In genomic region chrX:101051153-101051548, GRCh38 we compare ENCODE assay signal across 8 cellular contexts. TPM values are rescaled to one million over a fixed set of nuclear protein-coding genes. Genes with fewer than 3 reads are reported as not detected.
A peak's percentile ranks its signal among the peaks of the same experiment; 100 is the strongest.
DNase-seq lines count a peak whose midpoint lies in the region; ATAC-seq and TF ChIP-seq lines count a peak whose summit lies in the region.

No MANE protein-coding gene starts in this region.

- H3K36me3 Mint-ChIP-seq in activated naive CD4-positive, alpha-beta T cell treated with anti-CD3 and anti-CD28 coated beads for 36 hours (ENCODE audit: low read depth): peaks cover 11% of the 10 kb centered on the region
- no peaks in the 10 kb centered on the region for H3K36me3 Mint-ChIP-seq in endothelial cell (ENCODE audit: low read depth, unreplicated experiment)

- H2AK5ac ChIP-seq in trophoblast cell (ENCODE audit: low read length): no peak overlapping the region

- H3K27ac ChIP-seq in MM.1S (ENCODE audit: low read length) (peak overlapping the region; percentile 78; the same call in 1 of the 2 replicates), trophoblast cell (ENCODE audit: low read depth, low read length) (no peak overlapping the region)

- in situ Hi-C loops in ACHN (cut with HindIII; ENCODE audit: low pct_ligation_motif_present, low pct_unique_long_range_greater_than_20kb, low sequenced_read_pairs): no loop called here

- H3K4me3 ChIP-seq in MM.1S (ENCODE audit: low read length) (peak overlapping the region; percentile 83), trophoblast cell (ENCODE audit: low read depth, low read length) (peak overlapping the region; percentile 80)

- H3K36me3 ChIP-seq in MM.1S (replicated peaks; ENCODE audit: insufficient read depth, low read length) (no peaks in the 10 kb centered on the region), trophoblast cell (ENCODE audit: control insufficient read depth in 1 of 2, insufficient read depth in 2 of 2, low read length in 2 of 2) (no peaks in the 10 kb centered on the region)

- no peak overlapping the region for H2BK5ac ChIP-seq in trophoblast cell (ENCODE audit: low read depth, low read length, poor library complexity)

- peak overlapping the region; percentile 83 for H3K4me2 ChIP-seq in MM.1S (ENCODE audit: low read depth, low read length)
- peak overlapping the region; percentile 66 for H3K4me2 ChIP-seq in trophoblast cell (ENCODE audit: low read length)

- no peak for DNase-seq in activated naive CD4-positive, alpha-beta T cell treated with anti-CD3 and anti-CD28 coated beads for 36 hours
- no peak for DNase-seq in activated naive CD4-positive, alpha-beta T cell treated with anti-CD3 and anti-CD28 coated beads, Interleukin-2, amount 50 U/mL, for 16 hours
- no peak for DNase-seq in MM.1S
- DNase-seq in endothelial cell (ENCODE audit: low spot score): no peak
- no peak for DNase-seq in trophoblast cell
- DNase-seq in medulla oblongata (ENCODE audit: extremely low spot score): no peak
- DNase-seq in ACHN: no peak

- peak overlapping the region; percentile 66 for H3K14ac ChIP-seq in trophoblast cell (ENCODE audit: low read length)

- peak overlapping the region; percentile 61 for H3K18ac ChIP-seq in trophoblast cell (ENCODE audit: low read length)

- intact Hi-C loops in activated naive CD4-positive, alpha-beta T cell treated with anti-CD3 and anti-CD28 coated beads for 36 hours (cut with micrococcal nuclease): loop anchor here (1.0 to 5.0 kb wide), 4 partner anchors 122 to 1106 kb away; partner anchors contain the start of genes BEX5, GLA, HNRNPH2 and RPL36A

- H3K27me3 Mint-ChIP-seq in activated naive CD4-positive, alpha-beta T cell treated with anti-CD3 and anti-CD28 coated beads for 36 hours (ENCODE audit: low read depth): no peaks in the 10 kb centered on the region
- peaks cover 1% of the 10 kb centered on the region for H3K27me3 Mint-ChIP-seq in endothelial cell (ENCODE audit: unreplicated experiment)

- H3K27me3 ChIP-seq in MM.1S (replicated peaks; ENCODE audit: insufficient read depth, low read length) (no peaks in the 10 kb centered on the region), trophoblast cell (ENCODE audit: insufficient read depth, low read length) (no peaks in the 10 kb centered on the region)

- peaks cover 13% of the 10 kb centered on the region for H3K79me2 ChIP-seq in MM.1S (ENCODE audit: low read length)
- H3K79me2 ChIP-seq in trophoblast cell (ENCODE audit: control insufficient read depth, insufficient read depth, low read length, poor library complexity): peaks cover 2% of the 10 kb centered on the region

- H2AFZ ChIP-seq in MM.1S (ENCODE audit: low read length): peak overlapping the region; percentile 91
- peak overlapping the region; percentile 97 for H2AFZ ChIP-seq in trophoblast cell (ENCODE audit: insufficient read depth, low read length, poor library complexity)

- no peak overlapping the region for H3K23ac ChIP-seq in trophoblast cell (ENCODE audit: low read length)

- CTCF ChIA-PET in activated naive CD4-positive, alpha-beta T cell treated with anti-CD3 and anti-CD28 coated beads for 36 hours (lab: Charles Lee): no interaction called here

- H3K4me1 ChIP-seq in MM.1S (ENCODE audit: low read length): no peaks in the 10 kb centered on the region
- peaks cover 0 to 3% of the 10 kb centered on the region in 2 experiments for H3K4me1 ChIP-seq in trophoblast cell (ENCODE audit: control insufficient read depth in 1 of 2, insufficient read depth in 2 of 2, low read length in 2 of 2)

- H3K9me3 ChIP-seq in MM.1S (replicated peaks; ENCODE audit: insufficient read depth, low read length) (no peaks in the 10 kb centered on the region), trophoblast cell (ENCODE audit: insufficient read depth, low read depth, low read length) (no peaks in the 10 kb centered on the region)

- no peak for TF ChIP-seq CTCF in MM.1S (IDR thresholded peaks at IDR 0.05; ENCODE audit: low read length)
- TF ChIP-seq CTCF in endothelial cell (IDR thresholded peaks at IDR 0.05; ENCODE audit: unreplicated experiment): no peak

- H3K79me1 ChIP-seq in trophoblast cell (ENCODE audit: low read length): peaks cover 7% of the 10 kb centered on the region

- H3K9me3 Mint-ChIP-seq in activated naive CD4-positive, alpha-beta T cell treated with anti-CD3 and anti-CD28 coated beads for 36 hours: no peaks in the 10 kb centered on the region
- H3K9me3 Mint-ChIP-seq in endothelial cell (ENCODE audit: unreplicated experiment): no peaks in the 10 kb centered on the region

- no peak overlapping the region for H3K4ac ChIP-seq in trophoblast cell (ENCODE audit: low read depth, low read length)

- no peaks in the 10 kb centered on the region for H4K20me1 ChIP-seq in MM.1S (ENCODE audit: insufficient read depth, low read length)

- WGBS in trophoblast cell (ENCODE audit: extremely low coverage, insufficient coverage, insufficient read length): no CpG with 5 or more reads among the region's 5 CpGs

- H4K12ac ChIP-seq in trophoblast cell (ENCODE audit: low read depth, low read length): peak overlapping the region; percentile 87

- H4K91ac ChIP-seq in trophoblast cell (ENCODE audit: low read depth, low read length): peak overlapping the region; percentile 8

- H3F3A ChIP-seq in MM.1S (ENCODE audit: insufficient read depth, low read length): no peaks in the 10 kb centered on the region; the same call in 1 of the 2 replicates

- H3K4me1 Mint-ChIP-seq in activated naive CD4-positive, alpha-beta T cell treated with anti-CD3 and anti-CD28 coated beads for 36 hours (ENCODE audit: low read depth): peaks cover 21% of the 10 kb centered on the region
- peaks cover 8% of the 10 kb centered on the region for H3K4me1 Mint-ChIP-seq in endothelial cell (ENCODE audit: unreplicated experiment)

- no peak for ATAC-seq in GM18858 (IDR thresholded peaks at IDR 0.05; ENCODE audit: unreplicated experiment)

- peak overlapping the region; percentile 85 for H3K4me3 Mint-ChIP-seq in activated naive CD4-positive, alpha-beta T cell treated with anti-CD3 and anti-CD28 coated beads for 36 hours
- H3K4me3 Mint-ChIP-seq in endothelial cell (ENCODE audit: unreplicated experiment): peak overlapping the region; percentile 90

- H3K9ac ChIP-seq in MM.1S (ENCODE audit: low read length) (peak overlapping the region; percentile 80), trophoblast cell (ENCODE audit: low read length) (peak overlapping the region; percentile 54)

- H3K9me2 ChIP-seq in MM.1S (replicated peaks; ENCODE audit: insufficient read depth, low read length): no peaks in the 10 kb centered on the region

- no peak overlapping the region for H2BK12ac ChIP-seq in trophoblast cell (ENCODE audit: low read length)

- H2BK120ac ChIP-seq in trophoblast cell (ENCODE audit: insufficient read depth, low read length, poor library complexity): no peak overlapping the region

- peak overlapping the region; percentile 95 for H3K27ac Mint-ChIP-seq in activated naive CD4-positive, alpha-beta T cell treated with anti-CD3 and anti-CD28 coated beads for 36 hours
- H3K27ac Mint-ChIP-seq in endothelial cell (ENCODE audit: unreplicated experiment): peak overlapping the region; percentile 70

- peak overlapping the region; percentile 93 for H4K8ac ChIP-seq in trophoblast cell (ENCODE audit: low read depth, low read length)

RNA-seq across cellular contexts. Expression of gene TRMT2B, which starts 0.8 kb away (rescaled TPM):
- total RNA-seq in activated naive CD4-positive, alpha-beta T cell treated with anti-CD3 and anti-CD28 coated beads for 36 hours: 10 to 100 TPM; 20.2 to 22.2 TPM
- total RNA-seq in endothelial cell (ENCODE audit: unreplicated experiment): 12.2 TPM
- 4.9 and 5.0 TPM in 2 replicates for polyA plus RNA-seq in trophoblast cell (2013)

RNA-seq across cellular contexts. Expression of gene TMEM35A, which starts 27.5 kb away (rescaled TPM):
- total RNA-seq in activated naive CD4-positive, alpha-beta T cell treated with anti-CD3 and anti-CD28 coated beads for 36 hours: not detected
- 2.6 TPM for total RNA-seq in endothelial cell (ENCODE audit: unreplicated experiment)
- polyA plus RNA-seq in trophoblast cell (2013): 0.18 and 0.38 TPM in 2 replicates

RNA-seq across cellular contexts. Expression of gene CENPI, which starts 46.9 kb away (rescaled TPM):
- total RNA-seq in activated naive CD4-positive, alpha-beta T cell treated with anti-CD3 and anti-CD28 coated beads for 36 hours: 10 to 100 TPM; 19.1 to 20.4 TPM
- 10.3 TPM for total RNA-seq in endothelial cell (ENCODE audit: unreplicated experiment)
- polyA plus RNA-seq in trophoblast cell (2013): 11.1 and 11.5 TPM in 2 replicates
